In genomic region chr1:209645574-209646452, GRCh38 we compare ENCODE assay signal across 2 cellular contexts.
TF ChIP-seq lines count a peak whose summit lies in the region.

No MANE protein-coding gene starts in this region.

TF ChIP-seq in SK-N-SH, 30 proteins besides CTCF, POLR2A, EP300 and RAD21:
- TF ChIP-seq ZBTB33 (IDR thresholded peaks at IDR 0.05; ENCODE audit: borderline replicate concordance, low read depth) (no peak), RFX5 (IDR thresholded peaks at IDR 0.05; ENCODE audit: low read length) (no peak), NFIC (IDR thresholded peaks at IDR 0.05; ENCODE audit: borderline replicate concordance) (no peak), TEAD4 (IDR thresholded peaks at IDR 0.05; ENCODE audit: borderline replicate concordance, insufficient read depth) (no peak), FOSL2 (IDR thresholded peaks at IDR 0.05; ENCODE audit: borderline replicate concordance, low read depth) (no peak), NRF1 (IDR thresholded peaks at IDR 0.05; ENCODE audit: low read depth, low read length) (no peak), MEF2A (IDR thresholded peaks at IDR 0.05; ENCODE audit: borderline replicate concordance, low read depth) (no peak), ELF1 (IDR thresholded peaks at IDR 0.05) (no peak), GATA2 (CRISPR knock-in tag; IDR thresholded peaks at IDR 0.05) (no peak), TAF1 (IDR thresholded peaks at IDR 0.05; ENCODE audit: borderline replicate concordance, low read depth, low read length) (no peak)
- TF ChIP-seq, protein P1, sequence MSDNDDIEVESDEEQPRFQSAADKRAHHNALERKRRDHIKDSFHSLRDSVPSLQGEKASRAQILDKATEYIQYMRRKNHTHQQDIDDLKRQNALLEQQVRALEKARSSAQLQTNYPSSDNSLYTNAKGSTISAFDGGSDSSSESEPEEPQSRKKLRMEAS (IDR thresholded peaks at IDR 0.05; ENCODE audit: low read depth) = no peak
- TF ChIP-seq, protein P2, sequence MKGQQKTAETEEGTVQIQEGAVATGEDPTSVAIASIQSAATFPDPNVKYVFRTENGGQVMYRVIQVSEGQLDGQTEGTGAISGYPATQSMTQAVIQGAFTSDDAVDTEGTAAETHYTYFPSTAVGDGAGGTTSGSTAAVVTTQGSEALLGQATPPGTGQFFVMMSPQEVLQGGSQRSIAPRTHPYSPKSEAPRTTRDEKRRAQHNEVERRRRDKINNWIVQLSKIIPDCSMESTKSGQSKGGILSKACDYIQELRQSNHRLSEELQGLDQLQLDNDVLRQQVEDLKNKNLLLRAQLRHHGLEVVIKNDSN (IDR thresholded peaks at IDR 0.05; ENCODE audit: borderline replicate concordance, low read depth) = no peak
- TF ChIP-seq, protein P3, sequence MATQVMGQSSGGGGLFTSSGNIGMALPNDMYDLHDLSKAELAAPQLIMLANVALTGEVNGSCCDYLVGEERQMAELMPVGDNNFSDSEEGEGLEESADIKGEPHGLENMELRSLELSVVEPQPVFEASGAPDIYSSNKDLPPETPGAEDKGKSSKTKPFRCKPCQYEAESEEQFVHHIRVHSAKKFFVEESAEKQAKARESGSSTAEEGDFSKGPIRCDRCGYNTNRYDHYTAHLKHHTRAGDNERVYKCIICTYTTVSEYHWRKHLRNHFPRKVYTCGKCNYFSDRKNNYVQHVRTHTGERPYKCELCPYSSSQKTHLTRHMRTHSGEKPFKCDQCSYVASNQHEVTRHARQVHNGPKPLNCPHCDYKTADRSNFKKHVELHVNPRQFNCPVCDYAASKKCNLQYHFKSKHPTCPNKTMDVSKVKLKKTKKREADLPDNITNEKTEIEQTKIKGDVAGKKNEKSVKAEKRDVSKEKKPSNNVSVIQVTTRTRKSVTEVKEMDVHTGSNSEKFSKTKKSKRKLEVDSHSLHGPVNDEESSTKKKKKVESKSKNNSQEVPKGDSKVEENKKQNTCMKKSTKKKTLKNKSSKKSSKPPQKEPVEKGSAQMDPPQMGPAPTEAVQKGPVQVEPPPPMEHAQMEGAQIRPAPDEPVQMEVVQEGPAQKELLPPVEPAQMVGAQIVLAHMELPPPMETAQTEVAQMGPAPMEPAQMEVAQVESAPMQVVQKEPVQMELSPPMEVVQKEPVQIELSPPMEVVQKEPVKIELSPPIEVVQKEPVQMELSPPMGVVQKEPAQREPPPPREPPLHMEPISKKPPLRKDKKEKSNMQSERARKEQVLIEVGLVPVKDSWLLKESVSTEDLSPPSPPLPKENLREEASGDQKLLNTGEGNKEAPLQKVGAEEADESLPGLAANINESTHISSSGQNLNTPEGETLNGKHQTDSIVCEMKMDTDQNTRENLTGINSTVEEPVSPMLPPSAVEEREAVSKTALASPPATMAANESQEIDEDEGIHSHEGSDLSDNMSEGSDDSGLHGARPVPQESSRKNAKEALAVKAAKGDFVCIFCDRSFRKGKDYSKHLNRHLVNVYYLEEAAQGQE (IDR thresholded peaks at IDR 0.05; ENCODE audit: low read depth, low read length) = no peak
TF ChIP-seq in SK-N-SH: peak in this region for 0.

TF ChIP-seq in SK-N-SH treated with all-trans-retinoic acid at 6 μM for 48 hours, 23 proteins besides CTCF, POLR2A, EP300 and RAD21 (continued from another document):
- TF ChIP-seq TSHZ2 (CRISPR knock-in tag; IDR thresholded peaks at IDR 0.05) = no peak
- no peak for TF ChIP-seq ARNTL (CRISPR knock-in tag; IDR thresholded peaks at IDR 0.05; ENCODE audit: borderline replicate concordance, low read depth)
- no peak for TF ChIP-seq TOX (CRISPR knock-in tag; IDR thresholded peaks at IDR 0.05; ENCODE audit: borderline replicate concordance)
- no peak for TF ChIP-seq ISL1 (CRISPR knock-in tag; IDR thresholded peaks at IDR 0.05)
- no peak for TF ChIP-seq PPARA (CRISPR knock-in tag; IDR thresholded peaks at IDR 0.05; ENCODE audit: borderline replicate concordance)
- no peak for TF ChIP-seq ZNF565 (CRISPR knock-in tag; conservative IDR thresholded peaks at IDR 0.05; ENCODE audit: low read depth)
- TF ChIP-seq, protein P4, sequence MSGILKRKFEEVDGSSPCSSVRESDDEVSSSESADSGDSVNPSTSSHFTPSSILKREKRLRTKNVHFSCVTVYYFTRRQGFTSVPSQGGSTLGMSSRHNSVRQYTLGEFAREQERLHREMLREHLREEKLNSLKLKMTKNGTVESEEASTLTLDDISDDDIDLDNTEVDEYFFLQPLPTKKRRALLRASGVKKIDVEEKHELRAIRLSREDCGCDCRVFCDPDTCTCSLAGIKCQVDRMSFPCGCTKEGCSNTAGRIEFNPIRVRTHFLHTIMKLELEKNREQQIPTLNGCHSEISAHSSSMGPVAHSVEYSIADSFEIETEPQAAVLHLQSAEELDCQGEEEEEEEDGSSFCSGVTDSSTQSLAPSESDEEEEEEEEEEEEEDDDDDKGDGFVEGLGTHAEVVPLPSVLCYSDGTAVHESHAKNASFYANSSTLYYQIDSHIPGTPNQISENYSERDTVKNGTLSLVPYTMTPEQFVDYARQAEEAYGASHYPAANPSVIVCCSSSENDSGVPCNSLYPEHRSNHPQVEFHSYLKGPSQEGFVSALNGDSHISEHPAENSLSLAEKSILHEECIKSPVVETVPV (CRISPR knock-in tag; IDR thresholded peaks at IDR 0.05) = no peak
